ENCODE assay signal across 1 cellular context in genomic region chr1:23825076-23825761, GRCh38.
TF ChIP-seq lines count a peak whose summit lies in the region.

HMGCL (minus strand) TSS chr1:23825429; CDS start chr1:23825415, 14 bp downstream.

TF ChIP-seq in K562, 482 proteins besides CTCF, POLR2A, EP300 and RAD21 (continued from another document and continues in another):
- TF ChIP-seq THRB (CRISPR knock-in tag; conservative IDR thresholded peaks at IDR 0.05) (no peak), PHF8 (IDR thresholded peaks at IDR 0.05; ENCODE audit: borderline replicate concordance, low read length) (peak; percentile 97), WHSC1 (IDR thresholded peaks at IDR 0.05; ENCODE audit: low read length) (no peak), DLX4 (CRISPR knock-in tag; IDR thresholded peaks at IDR 0.05) (no peak), NR2C1 (IDR thresholded peaks at IDR 0.05) (no peak), NR2C1 (tag; IDR thresholded peaks at IDR 0.05) (no peak), ZFP91 (CRISPR knock-in tag; IDR thresholded peaks at IDR 0.05) (no peak), MAFK (IDR thresholded peaks at IDR 0.05; ENCODE audit: low read length) (no peak), ZNF717 (CRISPR knock-in tag; IDR thresholded peaks at IDR 0.05) (0 out of 2 replicates have a peak, but pooled peaks have one; percentile 55), YBX1 (IDR thresholded peaks at IDR 0.05) (no peak), TGIF2 (CRISPR knock-in tag; IDR thresholded peaks at IDR 0.05) (no peak), NCOA6 (IDR thresholded peaks at IDR 0.05) (no peak), FOSL1 (tag; conservative IDR thresholded peaks at IDR 0.05) (no peak), ZBTB26 (CRISPR knock-in tag; IDR thresholded peaks at IDR 0.05) (peak; percentile 16; the same call in 1 of the 2 replicates), ZHX1 (conservative IDR thresholded peaks at IDR 0.05; ENCODE audit: low read length) (0 out of 2 replicates have a peak, but pooled peaks have one; percentile 25), FOXA1 (IDR thresholded peaks at IDR 0.05; ENCODE audit: borderline replicate concordance) (no peak), CREM (IDR thresholded peaks at IDR 0.05; ENCODE audit: low read depth) (peak; percentile 79), PRPF4 (IDR thresholded peaks at IDR 0.05; ENCODE audit: insufficient read depth, low read depth, low read length, poor library complexity, severe bottlenecking) (no peak), ZNF77 (CRISPR knock-in tag; IDR thresholded peaks at IDR 0.05) (no peak), ARID3B (CRISPR knock-in tag; IDR thresholded peaks at IDR 0.05; ENCODE audit: borderline replicate concordance) (0 out of 2 replicates have a peak, but pooled peaks have one; percentile 18), MYNN (IDR thresholded peaks at IDR 0.05) (peak; percentile 75; the same call in 1 of the 2 replicates), MYNN (CRISPR knock-in tag; IDR thresholded peaks at IDR 0.05) (no peak), HBP1 (CRISPR knock-in tag; IDR thresholded peaks at IDR 0.05) (no peak), HNRNPLL (IDR thresholded peaks at IDR 0.05; ENCODE audit: low read depth, low read length, poor library complexity, severe bottlenecking) (no peak), E4F1 (CRISPR knock-in tag; IDR thresholded peaks at IDR 0.05; ENCODE audit: borderline replicate concordance) (no peak), ZNF3 (CRISPR knock-in tag; IDR thresholded peaks at IDR 0.05) (no peak), HCFC1 (IDR thresholded peaks at IDR 0.05; ENCODE audit: low read depth, low read length) (peak; percentile 77), TAL1 (IDR thresholded peaks at IDR 0.05) (no peak), ZNF76 (CRISPR knock-in tag; IDR thresholded peaks at IDR 0.05; ENCODE audit: borderline replicate concordance) (peak; percentile 93; the same call in 1 of the 2 replicates), BCOR (IDR thresholded peaks at IDR 0.05) (no peak), FOXM1 (IDR thresholded peaks at IDR 0.05; ENCODE audit: low read depth) (no peak), FOXM1 (CRISPR knock-in tag; IDR thresholded peaks at IDR 0.05; ENCODE audit: low read depth) (no peak; the same call in 1 of the 2 replicates), NR1H2 (CRISPR knock-in tag; IDR thresholded peaks at IDR 0.05) (no peak), CEBPG (CRISPR knock-in tag; IDR thresholded peaks at IDR 0.05) (no peak), CEBPG (tag; conservative IDR thresholded peaks at IDR 0.05 in 1 of 2, IDR thresholded peaks at IDR 0.05 in 1 of 2) (no peak), HMGXB4 (CRISPR knock-in tag; IDR thresholded peaks at IDR 0.05) (no peak; the same call in 1 of the 2 replicates), TAF1 (IDR thresholded peaks at IDR 0.05; ENCODE audit: control insufficient read depth, extremely low read depth, insufficient read depth, low read length, severe bottlenecking) (peak; percentile 99), ZNF280B (CRISPR knock-in tag; IDR thresholded peaks at IDR 0.05) (no peak), TCF3 (CRISPR knock-in tag; IDR thresholded peaks at IDR 0.05) (peak; percentile 18; the same call in 1 of the 2 replicates), ID3 (CRISPR knock-in tag; IDR thresholded peaks at IDR 0.05) (no peak), ID3 (tag; IDR thresholded peaks at IDR 0.05) (no peak), CREB5 (CRISPR knock-in tag; IDR thresholded peaks at IDR 0.05) (no peak), ZBTB7A (IDR thresholded peaks at IDR 0.05; ENCODE audit: borderline replicate concordance, control insufficient read depth, low read depth, low read length) (peak; percentile 98), GABPB1 (CRISPR knock-in tag; IDR thresholded peaks at IDR 0.05) (peak; percentile 79), RAD51 (IDR thresholded peaks at IDR 0.05; ENCODE audit: borderline replicate concordance, low read depth) (peak; percentile 88), CSDE1 (IDR thresholded peaks at IDR 0.05) (no peak)
